ENCODE assay signal across 2 cellular contexts in the genomic region with DNA sequence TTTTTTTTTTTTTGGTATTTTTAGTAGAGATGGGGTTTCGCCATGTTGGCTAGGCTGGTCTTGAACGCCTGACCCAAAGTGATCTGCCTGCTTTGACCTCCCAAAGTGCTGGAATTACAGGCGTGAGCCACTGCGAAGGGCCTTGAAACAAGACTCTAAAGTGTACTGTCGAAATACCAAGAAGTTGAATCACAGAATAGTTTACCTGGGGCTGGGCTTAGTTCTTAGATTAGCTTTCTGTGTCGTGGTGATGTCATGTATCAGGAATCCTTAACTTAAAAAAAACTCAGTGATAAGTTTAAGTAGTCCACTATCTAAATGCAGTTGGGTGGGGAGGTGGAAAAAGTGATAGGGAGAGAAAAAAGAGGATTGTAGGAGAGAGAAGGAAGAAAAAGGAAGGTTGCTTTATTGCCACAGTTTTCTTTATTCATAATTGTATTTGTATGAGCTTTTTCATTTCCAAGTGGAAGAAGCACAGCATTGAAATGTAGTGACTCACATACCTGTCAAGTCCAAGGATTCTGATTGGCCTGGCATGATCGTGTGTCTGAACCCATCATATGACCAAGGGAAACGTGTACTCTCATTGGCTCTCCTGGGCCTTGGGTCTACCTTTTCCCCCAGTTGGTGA.
TF ChIP-seq lines count a peak whose summit lies in the region.

No MANE protein-coding gene starts in this region.

TF ChIP-seq in HEK293, 187 proteins besides CTCF, POLR2A, EP300 and RAD21 (continued from another document and continues in another):
- TF ChIP-seq HOXC10 (CRISPR knock-in tag; IDR thresholded peaks at IDR 0.05) (no peak), HOXD13 (CRISPR knock-in tag; IDR thresholded peaks at IDR 0.05; ENCODE audit: borderline replicate concordance) (no peak), ZIC2 (tag by site-specific recombination; IDR thresholded peaks at IDR 0.05) (no peak), IKZF3 (tag by site-specific recombination; IDR thresholded peaks at IDR 0.05) (no peak), ZNF473 (tag by site-specific recombination; IDR thresholded peaks at IDR 0.05) (no peak), ZNF664 (tag by site-specific recombination; IDR thresholded peaks at IDR 0.05) (peak; percentile 93), ZNF629 (tag by site-specific recombination; IDR thresholded peaks at IDR 0.05) (peak; percentile 88), ZNF274 (IDR thresholded peaks at IDR 0.05; ENCODE audit: low read length) (no peak), ZNF274 (tag by site-specific recombination; IDR thresholded peaks at IDR 0.05; ENCODE audit: borderline replicate concordance) (no peak), KLF10 (tag by site-specific recombination; IDR thresholded peaks at IDR 0.05) (peak; percentile 58; the same call in 1 of the 2 replicates), ZNF677 (tag by site-specific recombination; IDR thresholded peaks at IDR 0.05) (no peak), ZBTB7A (tag by site-specific recombination; IDR thresholded peaks at IDR 0.05; ENCODE audit: low read depth) (no peak), ZNF501 (tag by site-specific recombination; IDR thresholded peaks at IDR 0.05) (no peak), ZNF707 (tag by site-specific recombination; IDR thresholded peaks at IDR 0.05) (no peak), ZNF785 (tag by site-specific recombination; IDR thresholded peaks at IDR 0.05) (no peak)
- TF ChIP-seq, protein P1, sequence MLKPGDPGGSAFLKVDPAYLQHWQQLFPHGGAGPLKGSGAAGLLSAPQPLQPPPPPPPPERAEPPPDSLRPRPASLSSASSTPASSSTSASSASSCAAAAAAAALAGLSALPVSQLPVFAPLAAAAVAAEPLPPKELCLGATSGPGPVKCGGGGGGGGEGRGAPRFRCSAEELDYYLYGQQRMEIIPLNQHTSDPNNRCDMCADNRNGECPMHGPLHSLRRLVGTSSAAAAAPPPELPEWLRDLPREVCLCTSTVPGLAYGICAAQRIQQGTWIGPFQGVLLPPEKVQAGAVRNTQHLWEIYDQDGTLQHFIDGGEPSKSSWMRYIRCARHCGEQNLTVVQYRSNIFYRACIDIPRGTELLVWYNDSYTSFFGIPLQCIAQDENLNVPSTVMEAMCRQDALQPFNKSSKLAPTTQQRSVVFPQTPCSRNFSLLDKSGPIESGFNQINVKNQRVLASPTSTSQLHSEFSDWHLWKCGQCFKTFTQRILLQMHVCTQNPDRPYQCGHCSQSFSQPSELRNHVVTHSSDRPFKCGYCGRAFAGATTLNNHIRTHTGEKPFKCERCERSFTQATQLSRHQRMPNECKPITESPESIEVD (tag by site-specific recombination; IDR thresholded peaks at IDR 0.05): peak; percentile 73
- TF ChIP-seq, protein P2, sequence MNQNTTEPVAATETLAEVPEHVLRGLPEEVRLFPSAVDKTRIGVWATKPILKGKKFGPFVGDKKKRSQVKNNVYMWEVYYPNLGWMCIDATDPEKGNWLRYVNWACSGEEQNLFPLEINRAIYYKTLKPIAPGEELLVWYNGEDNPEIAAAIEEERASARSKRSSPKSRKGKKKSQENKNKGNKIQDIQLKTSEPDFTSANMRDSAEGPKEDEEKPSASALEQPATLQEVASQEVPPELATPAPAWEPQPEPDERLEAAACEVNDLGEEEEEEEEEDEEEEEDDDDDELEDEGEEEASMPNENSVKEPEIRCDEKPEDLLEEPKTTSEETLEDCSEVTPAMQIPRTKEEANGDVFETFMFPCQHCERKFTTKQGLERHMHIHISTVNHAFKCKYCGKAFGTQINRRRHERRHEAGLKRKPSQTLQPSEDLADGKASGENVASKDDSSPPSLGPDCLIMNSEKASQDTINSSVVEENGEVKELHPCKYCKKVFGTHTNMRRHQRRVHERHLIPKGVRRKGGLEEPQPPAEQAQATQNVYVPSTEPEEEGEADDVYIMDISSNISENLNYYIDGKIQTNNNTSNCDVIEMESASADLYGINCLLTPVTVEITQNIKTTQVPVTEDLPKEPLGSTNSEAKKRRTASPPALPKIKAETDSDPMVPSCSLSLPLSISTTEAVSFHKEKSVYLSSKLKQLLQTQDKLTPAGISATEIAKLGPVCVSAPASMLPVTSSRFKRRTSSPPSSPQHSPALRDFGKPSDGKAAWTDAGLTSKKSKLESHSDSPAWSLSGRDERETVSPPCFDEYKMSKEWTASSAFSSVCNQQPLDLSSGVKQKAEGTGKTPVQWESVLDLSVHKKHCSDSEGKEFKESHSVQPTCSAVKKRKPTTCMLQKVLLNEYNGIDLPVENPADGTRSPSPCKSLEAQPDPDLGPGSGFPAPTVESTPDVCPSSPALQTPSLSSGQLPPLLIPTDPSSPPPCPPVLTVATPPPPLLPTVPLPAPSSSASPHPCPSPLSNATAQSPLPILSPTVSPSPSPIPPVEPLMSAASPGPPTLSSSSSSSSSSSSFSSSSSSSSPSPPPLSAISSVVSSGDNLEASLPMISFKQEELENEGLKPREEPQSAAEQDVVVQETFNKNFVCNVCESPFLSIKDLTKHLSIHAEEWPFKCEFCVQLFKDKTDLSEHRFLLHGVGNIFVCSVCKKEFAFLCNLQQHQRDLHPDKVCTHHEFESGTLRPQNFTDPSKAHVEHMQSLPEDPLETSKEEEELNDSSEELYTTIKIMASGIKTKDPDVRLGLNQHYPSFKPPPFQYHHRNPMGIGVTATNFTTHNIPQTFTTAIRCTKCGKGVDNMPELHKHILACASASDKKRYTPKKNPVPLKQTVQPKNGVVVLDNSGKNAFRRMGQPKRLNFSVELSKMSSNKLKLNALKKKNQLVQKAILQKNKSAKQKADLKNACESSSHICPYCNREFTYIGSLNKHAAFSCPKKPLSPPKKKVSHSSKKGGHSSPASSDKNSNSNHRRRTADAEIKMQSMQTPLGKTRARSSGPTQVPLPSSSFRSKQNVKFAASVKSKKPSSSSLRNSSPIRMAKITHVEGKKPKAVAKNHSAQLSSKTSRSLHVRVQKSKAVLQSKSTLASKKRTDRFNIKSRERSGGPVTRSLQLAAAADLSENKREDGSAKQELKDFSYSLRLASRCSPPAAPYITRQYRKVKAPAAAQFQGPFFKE (tag by site-specific recombination; IDR thresholded peaks at IDR 0.05; ENCODE audit: borderline replicate concordance): no peak
- TF ChIP-seq, protein P3, sequence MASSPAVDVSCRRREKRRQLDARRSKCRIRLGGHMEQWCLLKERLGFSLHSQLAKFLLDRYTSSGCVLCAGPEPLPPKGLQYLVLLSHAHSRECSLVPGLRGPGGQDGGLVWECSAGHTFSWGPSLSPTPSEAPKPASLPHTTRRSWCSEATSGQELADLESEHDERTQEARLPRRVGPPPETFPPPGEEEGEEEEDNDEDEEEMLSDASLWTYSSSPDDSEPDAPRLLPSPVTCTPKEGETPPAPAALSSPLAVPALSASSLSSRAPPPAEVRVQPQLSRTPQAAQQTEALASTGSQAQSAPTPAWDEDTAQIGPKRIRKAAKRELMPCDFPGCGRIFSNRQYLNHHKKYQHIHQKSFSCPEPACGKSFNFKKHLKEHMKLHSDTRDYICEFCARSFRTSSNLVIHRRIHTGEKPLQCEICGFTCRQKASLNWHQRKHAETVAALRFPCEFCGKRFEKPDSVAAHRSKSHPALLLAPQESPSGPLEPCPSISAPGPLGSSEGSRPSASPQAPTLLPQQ (tag by site-specific recombination; IDR thresholded peaks at IDR 0.05): no peak

TF ChIP-seq in SK-N-SH, 30 proteins besides CTCF, POLR2A, EP300 and RAD21 (continued from another document):
- TF ChIP-seq, protein P4, sequence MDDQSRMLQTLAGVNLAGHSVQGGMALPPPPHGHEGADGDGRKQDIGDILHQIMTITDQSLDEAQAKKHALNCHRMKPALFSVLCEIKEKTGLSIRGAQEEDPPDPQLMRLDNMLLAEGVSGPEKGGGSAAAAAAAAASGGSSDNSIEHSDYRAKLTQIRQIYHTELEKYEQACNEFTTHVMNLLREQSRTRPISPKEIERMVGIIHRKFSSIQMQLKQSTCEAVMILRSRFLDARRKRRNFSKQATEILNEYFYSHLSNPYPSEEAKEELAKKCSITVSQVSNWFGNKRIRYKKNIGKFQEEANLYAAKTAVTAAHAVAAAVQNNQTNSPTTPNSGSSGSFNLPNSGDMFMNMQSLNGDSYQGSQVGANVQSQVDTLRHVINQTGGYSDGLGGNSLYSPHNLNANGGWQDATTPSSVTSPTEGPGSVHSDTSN (IDR thresholded peaks at IDR 0.05): peak; percentile 25; the same call in 1 of the 2 replicates
- TF ChIP-seq NFIC (IDR thresholded peaks at IDR 0.05; ENCODE audit: borderline replicate concordance): no peak; the same call in 1 of the 2 replicates
- TF ChIP-seq, protein P5, sequence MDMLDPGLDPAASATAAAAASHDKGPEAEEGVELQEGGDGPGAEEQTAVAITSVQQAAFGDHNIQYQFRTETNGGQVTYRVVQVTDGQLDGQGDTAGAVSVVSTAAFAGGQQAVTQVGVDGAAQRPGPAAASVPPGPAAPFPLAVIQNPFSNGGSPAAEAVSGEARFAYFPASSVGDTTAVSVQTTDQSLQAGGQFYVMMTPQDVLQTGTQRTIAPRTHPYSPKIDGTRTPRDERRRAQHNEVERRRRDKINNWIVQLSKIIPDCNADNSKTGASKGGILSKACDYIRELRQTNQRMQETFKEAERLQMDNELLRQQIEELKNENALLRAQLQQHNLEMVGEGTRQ (IDR thresholded peaks at IDR 0.05; ENCODE audit: borderline replicate concordance, low read depth, low read length): no peak
- TF ChIP-seq JUND (IDR thresholded peaks at IDR 0.05): peak; percentile 83
- TF ChIP-seq TCF12 (IDR thresholded peaks at IDR 0.05): peak; percentile 41
